Comparison of ENCODE assay signal across 1 cellular context in genomic region chr12:632102-632696, GRCh38.
TF ChIP-seq lines count a peak whose summit lies in the region.

No MANE protein-coding gene starts in this region.

TF ChIP-seq in HepG2, 621 proteins besides CTCF, POLR2A, EP300 and RAD21 (continued from another document and continues in another):
- TF ChIP-seq GLMP (CRISPR knock-in tag; IDR thresholded peaks at IDR 0.05; ENCODE audit: borderline replicate concordance) (no peak), HNF4G (IDR thresholded peaks at IDR 0.05; ENCODE audit: borderline replicate concordance, low read depth, low read length) (peak; percentile 27; the same call in 1 of the 2 replicates), HNF4G (CRISPR knock-in tag; IDR thresholded peaks at IDR 0.05; ENCODE audit: borderline replicate concordance, low read depth) (no peak), LBX2 (CRISPR knock-in tag; IDR thresholded peaks at IDR 0.05; ENCODE audit: borderline replicate concordance) (no peak), ARID4A (CRISPR knock-in tag; IDR thresholded peaks at IDR 0.05; ENCODE audit: borderline replicate concordance) (no peak), ZNF292 (CRISPR knock-in tag; IDR thresholded peaks at IDR 0.05; ENCODE audit: borderline replicate concordance, low read depth) (peak; percentile 44; the same call in 1 of the 2 replicates), MIXL1 (CRISPR knock-in tag; IDR thresholded peaks at IDR 0.05) (0 out of 2 replicates have a peak, but pooled peaks have one; percentile 13), ZNF24 (IDR thresholded peaks at IDR 0.05) (no peak), ARID3A (IDR thresholded peaks at IDR 0.05; ENCODE audit: low read depth, low read length) (peak; percentile 48; the same call in 1 of the 2 replicates), ZUFSP (CRISPR knock-in tag; IDR thresholded peaks at IDR 0.05; ENCODE audit: borderline replicate concordance) (no peak), TEAD3 (CRISPR knock-in tag; optimal IDR thresholded peaks at IDR 0.05; ENCODE audit: borderline replicate concordance) (peak; percentile 86), NFE2L1 (CRISPR knock-in tag; IDR thresholded peaks at IDR 0.05; ENCODE audit: borderline replicate concordance) (no peak), MAF1 (CRISPR knock-in tag; IDR thresholded peaks at IDR 0.05; ENCODE audit: borderline replicate concordance) (no peak), LCORL (IDR thresholded peaks at IDR 0.05) (peak; percentile 49; the same call in 1 of the 2 replicates), LCORL (CRISPR knock-in tag; IDR thresholded peaks at IDR 0.05) (peak; percentile 80), HOMEZ (CRISPR knock-in tag; IDR thresholded peaks at IDR 0.05; ENCODE audit: low read depth) (peak; percentile 58; the same call in 1 of the 2 replicates), SOX5 (CRISPR knock-in tag; IDR thresholded peaks at IDR 0.05; ENCODE audit: borderline replicate concordance) (peak; percentile 74; the same call in 1 of the 2 replicates), RFX1 (IDR thresholded peaks at IDR 0.05) (no peak), ZBTB39 (CRISPR knock-in tag; IDR thresholded peaks at IDR 0.05) (0 out of 2 replicates have a peak, but pooled peaks have one; percentile 54), ZNF414 (CRISPR knock-in tag; IDR thresholded peaks at IDR 0.05) (no peak), ZSCAN29 (CRISPR knock-in tag; conservative IDR thresholded peaks at IDR 0.05) (0 out of 2 replicates have a peak, but pooled peaks have one; percentile 35), ATF3 (CRISPR knock-in tag; IDR thresholded peaks at IDR 0.05) (no peak), ZNF609 (CRISPR knock-in tag; IDR thresholded peaks at IDR 0.05; ENCODE audit: borderline replicate concordance) (peak; percentile 78; the same call in 1 of the 2 replicates), TFAP4 (IDR thresholded peaks at IDR 0.05; ENCODE audit: borderline replicate concordance, low read depth) (peak; percentile 24; the same call in 1 of the 2 replicates), MTA1 (CRISPR knock-in tag; IDR thresholded peaks at IDR 0.05; ENCODE audit: borderline replicate concordance) (no peak), ZNF18 (CRISPR knock-in tag; IDR thresholded peaks at IDR 0.05; ENCODE audit: insufficient replicate concordance) (no peak), ZFP36L2 (CRISPR knock-in tag; IDR thresholded peaks at IDR 0.05) (no peak)
